8 cellular contexts compared by ENCODE assay signal in the genomic region with DNA sequence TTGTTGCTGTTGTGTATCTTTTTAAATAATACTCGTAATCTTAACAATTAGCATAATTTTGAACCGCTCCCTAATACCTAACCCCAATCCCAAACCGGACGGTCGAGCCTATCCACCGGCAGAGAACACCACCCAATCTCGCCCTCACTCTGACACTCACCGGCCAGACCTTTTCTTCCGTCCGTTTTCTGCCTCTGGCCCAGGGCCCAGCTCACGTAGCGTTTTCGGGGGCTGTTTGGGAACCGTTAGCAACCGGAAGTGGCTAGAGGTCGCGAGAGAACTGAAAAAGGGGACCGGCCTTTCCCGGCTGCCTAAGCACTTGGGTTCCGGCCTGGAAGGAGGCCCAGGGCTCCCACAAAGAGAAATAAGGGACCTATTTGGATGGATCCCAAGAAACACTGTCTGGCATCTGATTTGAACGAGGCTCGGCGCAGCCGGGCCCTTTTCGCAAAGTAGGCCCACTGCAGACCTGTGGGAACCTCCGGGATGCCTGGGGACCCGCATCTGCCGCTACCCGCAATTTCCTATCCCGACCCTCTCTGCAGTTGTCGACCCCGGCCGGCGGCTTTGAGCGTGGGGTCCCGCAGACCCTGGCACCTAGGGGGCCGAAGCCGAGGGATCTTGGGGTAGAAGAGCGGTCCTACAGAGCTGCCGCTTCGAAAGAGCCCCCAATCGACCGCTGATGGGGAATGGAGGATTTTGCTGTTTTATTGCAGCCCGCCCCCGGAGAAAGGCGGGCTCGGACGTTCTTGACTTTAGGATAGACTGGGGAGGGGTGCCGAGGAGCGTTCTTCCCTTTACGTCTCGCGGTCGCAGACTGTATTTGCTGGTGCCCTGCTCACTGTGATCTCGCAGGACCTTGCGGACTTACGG. TPM values are rescaled to one million over a fixed set of nuclear protein-coding genes. Genes with fewer than 3 reads are reported as not detected.
DNase-seq lines count a peak whose midpoint lies in the region; ATAC-seq and TF ChIP-seq lines count a peak whose summit lies in the region.

No MANE protein-coding gene starts in this region.

- TF ChIP-seq CTCF in spleen (IDR thresholded peaks at IDR 0.05 in 8 of 11, conservative IDR thresholded peaks at IDR 0.05 in 3 of 11) = no peak

- peaks cover 0 to 18% (median 0%) of the 10 kb centered on the region in 6 donors for H3K36me3 ChIP-seq in spleen

- peak; percentile 94 for DNase-seq in ACHN
- peak; percentile 88 for DNase-seq in NCI-H2227 treated with DMSO at 0.1 percent for 48 hours (lab: John Stamatoyannopoulos, UW)
- peak; percentile 52 to 63 (median 58) for DNase-seq in activated CD4-positive, CD25-positive, alpha-beta regulatory T cell (lab: John Stamatoyannopoulos, UW)
- peak; percentile 59 for DNase-seq in central memory CD4-positive, alpha-beta T cell
- DNase-seq in iris pigment epithelial cell (ENCODE audit: low read depth) = peak; percentile 98
- DNase-seq in spleen = peak; percentile 92

- peak overlapping the region; percentile 88 to 98 (median 96) for H3K27ac ChIP-seq in spleen

- H3K4me1 ChIP-seq in spleen = peaks cover 28 to 81% (median 58%) of the 10 kb centered on the region in 6 donors

- H3K9me3 ChIP-seq in spleen = no peaks in the 10 kb centered on the region

- in situ Hi-C loops in ACHN (cut with HindIII; ENCODE audit: low pct_ligation_motif_present, low pct_unique_long_range_greater_than_20kb, low sequenced_read_pairs) = no loop called here

- TF ChIP-seq POLR2A in spleen (IDR thresholded peaks at IDR 0.05) = peak in 1 of 3 donors; percentile 23

- H3K27me3 ChIP-seq in spleen (replicated peaks in 1 of 7) = no peaks in the 10 kb centered on the region

- ATAC-seq in GM18870 (IDR thresholded peaks at IDR 0.05; ENCODE audit: unreplicated experiment) (peak; percentile 44), HG03139 (IDR thresholded peaks at IDR 0.05; ENCODE audit: unreplicated experiment) (peak; percentile 54)

- WGBS in spleen, 5 donors = 0 to 1% (median 0%) methylated on average over 41 to 57 of the region's 57 CpGs

- intact Hi-C loops in spleen (cut with DNase I; ENCODE audit: low total_unique reads) = loop anchor here (10.0 kb wide), 2 partner anchors 88 to 218 kb away; a partner anchor contains a TSS

- peak overlapping the region; percentile 59 to 87 (median 72) for H3K4me3 ChIP-seq in spleen

RNA-seq across cellular contexts. Expression of a gene that starts 4.9 kb away (rescaled TPM):
- 10 to 100 TPM; 22.2 to 33.0 (median 28.6) TPM for total RNA-seq in spleen
- polyA plus RNA-seq in spleen = 1 to 10 TPM; 3.1 to 4.4 (median 3.4) TPM

RNA-seq across cellular contexts. Expression of a gene that starts 12.4 kb away (rescaled TPM):
- 10 to 100 TPM in 2 of 7 donors, 1 to 10 TPM in 5; 6.2 to 11.7 (median 8.4) TPM for total RNA-seq in spleen
- 10 to 100 TPM in 1 of 3 donors, 1 to 10 TPM in 2; 8.6 to 11.1 (median 8.8) TPM for polyA plus RNA-seq in spleen

RNA-seq across cellular contexts. Expression of a gene that starts 56.5 kb away (rescaled TPM):
- total RNA-seq in spleen = 1 to 10 TPM in 4 of 7 donors, under 1 TPM in 3; 0.60 to 2.0 (median 1.0) TPM
- polyA plus RNA-seq in spleen = 1 to 10 TPM in 2 of 3 donors, under 1 TPM in 1; 0.77 to 1.9 (median 1.3) TPM

Comparison
In these comparisons a context has a peak if more than half of its experiments do, and no peak if none do; other contexts are left out.
1. Peak in every context shown above with its lines: DNase-seq, ATAC-seq, H3K4me3 ChIP-seq and H3K27ac ChIP-seq.